Comparison of ENCODE assay signal across 26 cellular contexts in the genomic region with DNA sequence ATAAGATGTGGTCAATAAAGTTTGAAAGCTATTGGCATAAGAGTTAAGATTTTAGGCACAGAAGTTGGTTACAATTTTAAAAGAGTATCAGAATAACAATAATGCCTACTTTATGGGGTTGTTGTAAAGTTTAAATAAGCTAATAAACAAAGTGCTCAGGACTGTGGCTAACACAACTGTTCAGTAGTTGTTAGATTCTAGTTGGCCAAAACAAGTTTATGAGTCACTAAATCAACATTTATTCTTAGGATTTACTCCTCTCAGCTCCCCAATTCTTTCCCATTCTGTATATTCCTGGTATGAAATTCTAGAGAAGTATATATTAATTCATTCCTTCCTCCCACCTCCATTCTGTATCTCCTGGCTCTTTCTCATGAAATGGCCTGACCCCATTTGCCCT. TPM values are rescaled to one million over a fixed set of nuclear protein-coding genes. Genes with fewer than 3 reads are reported as not detected.
DNase-seq lines count a peak whose midpoint lies in the region; ATAC-seq, FAIRE-seq and TF ChIP-seq lines count a peak whose summit lies in the region.
"Had no signal": no experiment of that assay in that cellular context is flagged by ENCODE, and none has a peak within 500 bp of the region (broad histone marks: within the 10 kb centered on the region; RNA-seq: fewer than 3 reads in every experiment).

No MANE protein-coding gene starts in this region.

- no peak for TF ChIP-seq EP300 in A549 (IDR thresholded peaks at IDR 0.05)

- peak overlapping the region; percentile 56 for H3K4me2 ChIP-seq in A549
- H3K4me2 ChIP-seq in hepatocyte = no peak overlapping the region

- no peak for ATAC-seq in A549
- ATAC-seq in HG03097 (IDR thresholded peaks at IDR 0.05; ENCODE audit: low FRiP score, unreplicated experiment) = no peak
- ATAC-seq: natural killer cell had no signal

- FAIRE-seq in A549 (lab: Jason Lieb, UNC) = no peak

- no peak overlapping the region for H2AFZ ChIP-seq in hepatocyte

- peaks cover 23% of the 10 kb centered on the region for H3K36me3 Mint-ChIP-seq in HFFc6 (ENCODE audit: low read depth)

- H3K79me2 ChIP-seq in hepatocyte = peaks cover 76% of the 10 kb centered on the region

- POLR2A ChIA-PET in A549 (lab: Yijun Ruan, JAX) = interaction anchor here (0.7 kb wide), 1 partner anchor 47 kb away, joined by 3 read pairs; no protein-coding TSS in a partner anchor

- no peak overlapping the region for H3K27ac ChIP-seq in A549
- H3K27ac ChIP-seq in brain microvascular endothelial cell = peak overlapping the region; percentile 70
- peak overlapping the region; percentile 77 for H3K27ac ChIP-seq in hepatocyte
- no peak overlapping the region for H3K27ac ChIP-seq in right atrium auricular region
- H3K27ac ChIP-seq: C4-2B, cardiac muscle cell, prostate gland, WERI-Rb-1 had no signal

- H3K27me3 ChIP-seq in brain microvascular endothelial cell (replicated peaks) (no peaks in the 10 kb centered on the region), hepatocyte (no peaks in the 10 kb centered on the region), right atrium auricular region (no peaks in the 10 kb centered on the region)
- H3K27me3 ChIP-seq: cardiac muscle cell had no signal

- no peaks in the 10 kb centered on the region for H3K9me2 ChIP-seq in hepatocyte (replicated peaks; ENCODE audit: insufficient read depth)

- H3K36me3 ChIP-seq in brain microvascular endothelial cell (replicated peaks) = peaks cover 4% of the 10 kb centered on the region
- no peaks in the 10 kb centered on the region for H3K36me3 ChIP-seq in hepatocyte (replicated peaks; ENCODE audit: insufficient read depth, low read depth)
- H3K36me3 ChIP-seq in right atrium auricular region = no peaks in the 10 kb centered on the region
- H3K36me3 ChIP-seq: cardiac muscle cell, prostate gland had no signal

- H3K4me3 Mint-ChIP-seq in HFFc6 = no peak overlapping the region
- H3K4me3 Mint-ChIP-seq: activated T-cell treated with anti-CD3 and anti-CD28 coated beads, Interleukin-2, amount 50 U/mL, for 24 hours; natural killer cell had no signal

- H3K4me1 ChIP-seq in A549 = peaks cover 27% of the 10 kb centered on the region
- peaks cover 18% of the 10 kb centered on the region for H3K4me1 ChIP-seq in hepatocyte (ENCODE audit: insufficient read depth)
- H3K4me1 ChIP-seq in right atrium auricular region = peaks cover 0 to 24% of the 10 kb centered on the region in 2 donors
- H3K4me1 ChIP-seq: prostate gland had no signal

- H3K27me3 Mint-ChIP-seq in HFFc6 (ENCODE audit: insufficient read depth) = no peaks in the 10 kb centered on the region
- H3K27me3 Mint-ChIP-seq: activated T-cell treated with anti-CD3 and anti-CD28 coated beads, Interleukin-2, amount 50 U/mL, for 24 hours had no signal

- CTCF ChIA-PET in A549 (lab: Yijun Ruan, JAX) = interaction anchor here (0.9 to 1.1 kb wide), 2 partner anchors 8 to 15 kb away, joined by 3 read pairs; a partner anchor contains a TSS

- H3K9me3 Mint-ChIP-seq in HFFc6 = no peaks in the 10 kb centered on the region
- H3K9me3 Mint-ChIP-seq: activated T-cell treated with anti-CD3 and anti-CD28 coated beads, Interleukin-2, amount 50 U/mL, for 24 hours; natural killer cell had no signal

- in situ Hi-C loops in brain microvascular endothelial cell (cut with HindIII; ENCODE audit: low pct_ligation_motif_present, low sequenced_read_pairs) = no loop called here

- no peak for TF ChIP-seq CTCF in A549 (IDR thresholded peaks at IDR 0.05)
- no peak for TF ChIP-seq CTCF in HFFc6 (IDR thresholded peaks at IDR 0.05)
- TF ChIP-seq CTCF in brain microvascular endothelial cell (IDR thresholded peaks at IDR 0.05; ENCODE audit: low read depth, low read length, missing control alignments) = no peak
- TF ChIP-seq CTCF in hepatocyte (IDR thresholded peaks at IDR 0.05; ENCODE audit: poor library complexity) = no peak
- no peak for TF ChIP-seq CTCF in right atrium auricular region (IDR thresholded peaks at IDR 0.05)

- no peak for TF ChIP-seq POLR2A in A549 (IDR thresholded peaks at IDR 0.05; ENCODE audit: low read length)

- H4K20me1 ChIP-seq in hepatocyte (ENCODE audit: insufficient read depth, poor library complexity, severe bottlenecking) = no peaks in the 10 kb centered on the region

- H3K4me3 ChIP-seq in A549 = no peak overlapping the region
- no peak overlapping the region for H3K4me3 ChIP-seq in brain microvascular endothelial cell (ENCODE audit: low read depth, low read length)
- no peak overlapping the region for H3K4me3 ChIP-seq in hepatocyte
- H3K4me3 ChIP-seq in right atrium auricular region = no peak overlapping the region
- H3K4me3 ChIP-seq: cardiac muscle cell, prostate gland had no signal

- H3K9me3 ChIP-seq in A549 = no peaks in the 10 kb centered on the region
- no peaks in the 10 kb centered on the region for H3K9me3 ChIP-seq in hepatocyte (ENCODE audit: low read depth)
- no peaks in the 10 kb centered on the region for H3K9me3 ChIP-seq in right atrium auricular region
- H3K9me3 ChIP-seq: prostate gland had no signal

- no peak for DNase-seq in A549 (ENCODE audit: low read depth in 1 of 2, low spot score in 1 of 2)
- peak; percentile 31 for DNase-seq in HFFc6
- DNase-seq in brain microvascular endothelial cell = no peak
- no peak for DNase-seq in hepatocyte (ENCODE audit: low spot score)
- DNase-seq in right atrium auricular region (ENCODE audit: low spot score) = no peak
- DNase-seq in stimulated activated CD4-positive, alpha-beta T cell treated with anti-CD3 and anti-CD28 coated beads, Interleukin-2, amount 100 ng/mL, for 48 hours = no peak
- no peak for DNase-seq in SW 1271 (lab: John Stamatoyannopoulos, UW)
- DNase-seq: activated CD4-positive, alpha-beta T cell treated with anti-CD3 and anti-CD28 coated beads, Interleukin-2, amount 50 U/mL, for 48 hours; activated naive CD4-positive, alpha-beta T cell treated with anti-CD3 and anti-CD28 coated beads, Interleukin-2, amount 50 U/mL, for 16 hours; activated T-cell treated with anti-CD3 and anti-CD28 coated beads, Interleukin-2, amount 50 U/mL, for 24 hours; DMS 273 treated with DMSO at 0.1 percent for 48 hours; effector CD4-positive, alpha-beta T cell; hypothalamus; kidney; mesendoderm; MV-4-11; natural killer cell; NCI-H187 treated with DMSO at 0.1 percent for 48 hours; NCI-H446; T-helper 1 cell; WERI-Rb-1 had no signal

- H3K27ac Mint-ChIP-seq in HFFc6 = peak overlapping the region; percentile 61
- H3K27ac Mint-ChIP-seq: activated T-cell treated with anti-CD3 and anti-CD28 coated beads, Interleukin-2, amount 50 U/mL, for 24 hours; natural killer cell had no signal

- no peak for TF ChIP-seq RAD21 in A549 (conservative IDR thresholded peaks at IDR 0.05 in 1 of 2, IDR thresholded peaks at IDR 0.05 in 1 of 2)

- peaks cover 48% of the 10 kb centered on the region for H3K4me1 Mint-ChIP-seq in HFFc6 (ENCODE audit: low read depth)

TF ChIP-seq in A549, 52 proteins besides CTCF, POLR2A, EP300 and RAD21 (continues in another document):
- no peak for TF ChIP-seq ZC3H11A (IDR thresholded peaks at IDR 0.05)
- no peak for TF ChIP-seq NPAS2 (CRISPR knock-in tag; IDR thresholded peaks at IDR 0.05; ENCODE audit: borderline replicate concordance)
- TF ChIP-seq, protein P1, sequence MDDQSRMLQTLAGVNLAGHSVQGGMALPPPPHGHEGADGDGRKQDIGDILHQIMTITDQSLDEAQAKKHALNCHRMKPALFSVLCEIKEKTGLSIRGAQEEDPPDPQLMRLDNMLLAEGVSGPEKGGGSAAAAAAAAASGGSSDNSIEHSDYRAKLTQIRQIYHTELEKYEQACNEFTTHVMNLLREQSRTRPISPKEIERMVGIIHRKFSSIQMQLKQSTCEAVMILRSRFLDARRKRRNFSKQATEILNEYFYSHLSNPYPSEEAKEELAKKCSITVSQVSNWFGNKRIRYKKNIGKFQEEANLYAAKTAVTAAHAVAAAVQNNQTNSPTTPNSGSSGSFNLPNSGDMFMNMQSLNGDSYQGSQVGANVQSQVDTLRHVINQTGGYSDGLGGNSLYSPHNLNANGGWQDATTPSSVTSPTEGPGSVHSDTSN (IDR thresholded peaks at IDR 0.05) = no peak
- TF ChIP-seq JUNB (IDR thresholded peaks at IDR 0.05) = no peak
- no peak for TF ChIP-seq ZNF302 (CRISPR knock-in tag; IDR thresholded peaks at IDR 0.05)
- TF ChIP-seq CEBPB (IDR thresholded peaks at IDR 0.05) = no peak

RNA-seq across cellular contexts. Expression of a gene that starts 14.5 kb away (rescaled TPM):
- polyA plus RNA-seq in A549 (2011; rRNA removed) = 11.5 and 13.1 TPM in 2 replicates
- polyA plus RNA-seq in A549 (2012; cell fraction: cytosol; rRNA removed) = 4.3 and 5.0 TPM in 2 replicates
- polyA plus RNA-seq in A549 (2012; cell fraction: nucleus; rRNA removed) = 1.8 and 3.0 TPM in 2 replicates
- polyA plus RNA-seq in A549 (2017; fragmentation: RNase III; extraction: RNeasy Plus Mini Kit Qiagen cat#74134 plus additional on column Dnase treatment) = 11.7 to 12.5 TPM (median 11.7 TPM) in 3 replicates
- polyA minus RNA-seq in A549 (2011; rRNA and poly(A)+ RNA removed) = 6.4 and 7.0 TPM in 2 replicates
- 10 to 100 TPM; 20.6 to 27.5 (median 22.0) TPM for total RNA-seq in HFFc6 (2021; fragmentation: NEBNext Ultra II Directional; extraction: Animal tissue kit (Norgen Biotek cat#: 25700))
- 41.9 and 43.5 TPM in 2 replicates for total RNA-seq in hepatocyte
- polyA plus RNA-seq in hepatocyte = 24.1 and 27.1 TPM in 2 replicates
- 10 to 100 TPM in 1 of 2 donors, 1 to 10 TPM in 1; 8.5 to 12.5 TPM for total RNA-seq in right atrium auricular region

RNA-seq across cellular contexts. Expression of a gene that starts 46.0 kb away (rescaled TPM):
- polyA plus RNA-seq in A549 (2011; rRNA removed) (15.3 and 17.3 TPM in 2 replicates), A549 (2017; fragmentation: RNase III; extraction: RNeasy Plus Mini Kit Qiagen cat#74134 plus additional on column Dnase treatment) (10.8 to 12.0 TPM (median 11.4 TPM) in 3 replicates), hepatocyte (10.2 and 10.6 TPM in 2 replicates)
- 12.5 and 15.3 TPM in 2 replicates for polyA plus RNA-seq in A549 (2012; cell fraction: cytosol; rRNA removed)
- polyA plus RNA-seq in A549 (2012; cell fraction: nucleus; rRNA removed) = 6.9 and 7.4 TPM in 2 replicates
- polyA minus RNA-seq in A549 (2011; rRNA and poly(A)+ RNA removed) = 21.6 and 23.6 TPM in 2 replicates
- 10 to 100 TPM; 16.5 to 22.1 (median 19.3) TPM for total RNA-seq in HFFc6 (2021; fragmentation: NEBNext Ultra II Directional; extraction: Animal tissue kit (Norgen Biotek cat#: 25700))
- total RNA-seq in hepatocyte (17.3 and 17.4 TPM in 2 replicates), right atrium auricular region (1 to 10 TPM; 4.8 to 7.9 TPM)

RNA-seq across cellular contexts. Expression of a gene that starts 56.4 kb away (rescaled TPM):
- polyA plus RNA-seq in A549 (2011; rRNA removed) (0.53 and 0.61 TPM in 2 replicates), A549 (2017; fragmentation: RNase III; extraction: RNeasy Plus Mini Kit Qiagen cat#74134 plus additional on column Dnase treatment) (0.05 to 0.09 TPM (median 0.07 TPM) in 3 replicates), hepatocyte (0.60 and 1.2 TPM in 2 replicates)
- polyA plus RNA-seq in A549 (2012; cell fraction: cytosol; rRNA removed) = 0.03 and 0.04 TPM in 2 replicates
- 0.01 TPM in 1 of 2 replicates, not detected in the other for polyA plus RNA-seq in A549 (2012; cell fraction: nucleus; rRNA removed)
- 0.39 and 1.1 TPM in 2 replicates for polyA minus RNA-seq in A549 (2011; rRNA and poly(A)+ RNA removed)
- total RNA-seq in HFFc6 (2021; fragmentation: NEBNext Ultra II Directional; extraction: Animal tissue kit (Norgen Biotek cat#: 25700)) = under 1 TPM; 0.09 to 0.43 (median 0.30) TPM
- total RNA-seq in hepatocyte (0.88 and 1.2 TPM in 2 replicates), right atrium auricular region (under 1 TPM; 0.11 to 0.20 TPM)
- total RNA-seq: A172 had no signal
- polyA plus RNA-seq: cardiac muscle cell had no signal

Comparison
In these comparisons a context has a peak if more than half of its experiments do, and no peak if none do; other contexts are left out.
1. H3K27ac ChIP-seq: peak in brain microvascular endothelial cell (single experiment) and hepatocyte (single experiment); none in A549 (0 of 2) and right atrium auricular region (0 of 2).